ENCODE assay signal across 20 cellular contexts in genomic region chr20:37417146-37417856, GRCh38.
"Had no signal": no experiment of that assay in that cellular context is flagged by ENCODE, and none has a peak within 500 bp of the region (broad histone marks: within the 10 kb centered on the region; RNA-seq: fewer than 3 reads in every experiment).

No MANE protein-coding gene starts in this region.

- FAIRE-seq: kidney had no signal

- H3K4me3 ChIP-seq: esophagus muscularis mucosa, gastrocnemius medialis, hepatocyte, right atrium auricular region, thoracic aorta, upper lobe of right lung had no signal

- H3K27me3 ChIP-seq: right atrium auricular region, upper lobe of right lung had no signal

- H3K79me2 ChIP-seq: hepatocyte had no signal

- DNase-seq: activated CD4-positive, alpha-beta T cell treated with anti-CD3 and anti-CD28 coated beads for 48 hours; activated CD4-positive, alpha-beta T cell treated with anti-CD3 and anti-CD28 coated beads, Interleukin-2, amount 50 U/mL, for 48 hours; activated CD8-positive, alpha-beta memory T cell treated with anti-CD3 and anti-CD28 coated beads for 24 hours; activated effector memory CD4-positive, alpha-beta T cell treated with Interleukin-2 at 50 U/mL for 16 hours; activated naive CD4-positive, alpha-beta T cell treated with Interleukin-2 at 50 U/mL for 16 hours; anterior cingulate cortex; gastrocnemius medialis; immature natural killer cell; kidney; left colon; mammary epithelial cell; occipital lobe; stimulated activated CD4-positive, alpha-beta T cell treated with anti-CD3 and anti-CD28 coated beads, Interleukin-4, amount 100 ng/mL, for 1 hour; T1000; upper lobe of right lung; WERI-Rb-1 had no signal

- H2AFZ ChIP-seq: hepatocyte had no signal

- H3K36me3 ChIP-seq: esophagus muscularis mucosa, gastrocnemius medialis, right atrium auricular region, thoracic aorta, upper lobe of right lung, WERI-Rb-1 had no signal

- H3K27ac ChIP-seq: esophagus muscularis mucosa, gastrocnemius medialis, hepatocyte, right atrium auricular region, thoracic aorta, upper lobe of right lung, WERI-Rb-1 had no signal

- H3K4me2 ChIP-seq: hepatocyte had no signal

- H3K4me1 ChIP-seq: gastrocnemius medialis, right atrium auricular region, upper lobe of right lung had no signal

- H3K9me3 ChIP-seq: esophagus muscularis mucosa, gastrocnemius medialis, right atrium auricular region, thoracic aorta, upper lobe of right lung had no signal
